In genomic region chr4:103019319-103020124, GRCh38 we compare ENCODE assay signal across 8 cellular contexts. TPM values are rescaled to one million over a fixed set of nuclear protein-coding genes. Genes with fewer than 3 reads are reported as not detected.
A peak's percentile ranks its signal among the peaks of the same experiment; 100 is the strongest.
DNase-seq lines count a peak whose midpoint lies in the region; ATAC-seq lines count a peak whose summit lies in the region.

Gene SLC9B1, minus strand, starts transcription at chr4:103019705. Its CDS starts 27,994 bp downstream, at chr4:102991711.

- no peak within 1 kb of the TSS for H2BK15ac ChIP-seq in mesenchymal stem cell (ENCODE audit: low read depth, poor library complexity, severe bottlenecking)

- peak within 1 kb of the TSS; percentile 77 for H3K27ac ChIP-seq in mesenchymal stem cell (ENCODE audit: low read length, poor library complexity, severe bottlenecking)

- H3K14ac ChIP-seq in mesenchymal stem cell (ENCODE audit: low read length in 2 of 2), result no peak within 1 kb of the TSS

- peak within 1 kb of the TSS; percentile 50 to 90 for H3K4me3 ChIP-seq in mesenchymal stem cell (ENCODE audit: insufficient read depth in 1 of 2, low read depth in 1 of 2, low read length in 2 of 2)

- H3K36me3 ChIP-seq in mesenchymal stem cell (ENCODE audit: control insufficient read depth in 1 of 2, insufficient read depth in 2 of 2, low read depth in 1 of 2, low read length in 2 of 2), result peaks cover 0 to 7% of the 10 kb centered on the region in 2 experiments

- peak within 1 kb of the TSS; percentile 86 for H2AK5ac ChIP-seq in mesenchymal stem cell (ENCODE audit: low read length, severe bottlenecking)

- H4K8ac ChIP-seq in mesenchymal stem cell (ENCODE audit: low read length), result peak within 1 kb of the TSS; percentile 94

- H3K27me3 ChIP-seq in mesenchymal stem cell (ENCODE audit: control insufficient read depth in 1 of 2, insufficient read depth in 1 of 2, low read length in 2 of 2), result no peaks in the 10 kb centered on the region

- peak within 1 kb of the TSS in 1 of 2 experiments; percentile 67 for H2BK12ac ChIP-seq in mesenchymal stem cell (ENCODE audit: low read length in 2 of 2)

- H3K4me1 ChIP-seq in mesenchymal stem cell (ENCODE audit: control insufficient read depth, insufficient read depth, low read depth, low read length), result peaks cover 2% of the 10 kb centered on the region

- peaks cover 13 to 14% of the 10 kb centered on the region in 2 donors for H3K4me1 Mint-ChIP-seq in effector memory CD8-positive, alpha-beta T cell (ENCODE audit: low read depth in 2 of 2)

- H3K18ac ChIP-seq in mesenchymal stem cell (ENCODE audit: low read depth in 1 of 2, low read length in 2 of 2), result peak within 1 kb of the TSS; percentile 64 to 90

- peak; percentile 95 for DNase-seq in CD1c-positive myeloid dendritic cell (ENCODE audit: extremely low spot score)
- DNase-seq in NK-92 (lab: John Stamatoyannopoulos, UW; ENCODE audit: unreplicated experiment), result peak; percentile 77
- peak; percentile 88 to 90 (median 89) for DNase-seq in activated CD8-positive, alpha-beta memory T cell treated with anti-CD3 and anti-CD28 coated beads for 48 hours (ENCODE audit: low read depth in 2 of 3, low spot score in 2 of 3)
- DNase-seq in effector memory CD8-positive, alpha-beta T cell, result peak; percentile 92 to 94 (median 93)
- peak; percentile 95 for DNase-seq in mesenchymal stem cell
- peak; percentile 76 for DNase-seq in stimulated activated CD8-positive, alpha-beta memory T cell treated with anti-CD3 and anti-CD28 coated beads, Interleukin-15, amount 100 ng/mL, for 24 hours (ENCODE audit: low read depth)

- H3K27me3 Mint-ChIP-seq in effector memory CD8-positive, alpha-beta T cell, result no peaks in the 10 kb centered on the region

- peak; percentile 99 for ATAC-seq in GM19351 (IDR thresholded peaks at IDR 0.05; ENCODE audit: unreplicated experiment)
- peak; percentile 98 for ATAC-seq in HG03520 (IDR thresholded peaks at IDR 0.05; ENCODE audit: unreplicated experiment)
- peak; percentile 96 for ATAC-seq in effector memory CD8-positive, alpha-beta T cell (replicated peaks)

- peak within 1 kb of the TSS; percentile 98 for H3K9ac ChIP-seq in mesenchymal stem cell (ENCODE audit: low read length)

- no peak within 1 kb of the TSS for H2BK120ac ChIP-seq in mesenchymal stem cell (ENCODE audit: low read depth, low read length)

- WGBS in mesenchymal stem cell, result 6% methylated on average over 45 of the region's 46 CpGs

- peak within 1 kb of the TSS; percentile 98 for H2AFZ ChIP-seq in mesenchymal stem cell (ENCODE audit: low read depth, low read length)

- peak within 1 kb of the TSS; percentile 79 to 87 for H3K4me3 Mint-ChIP-seq in effector memory CD8-positive, alpha-beta T cell

- no peaks in the 10 kb centered on the region for H3K9me3 ChIP-seq in mesenchymal stem cell (ENCODE audit: control insufficient read depth, low read length)

- no peaks in the 10 kb centered on the region for H3K9me3 Mint-ChIP-seq in effector memory CD8-positive, alpha-beta T cell

- H3K27ac Mint-ChIP-seq in effector memory CD8-positive, alpha-beta T cell, result peak within 1 kb of the TSS in 1 of 2 donors; percentile 98

- H3K4me2 ChIP-seq in mesenchymal stem cell (ENCODE audit: low read length, poor library complexity, severe bottlenecking), result peak within 1 kb of the TSS; percentile 63

- H3K4ac ChIP-seq in mesenchymal stem cell (ENCODE audit: low read depth in 1 of 2, low read length in 2 of 2), result peak within 1 kb of the TSS; percentile 27 to 47

- H2BK5ac ChIP-seq in mesenchymal stem cell (ENCODE audit: low read depth, low read length, poor library complexity, severe bottlenecking), result no peak within 1 kb of the TSS

- H4K91ac ChIP-seq in mesenchymal stem cell (ENCODE audit: low read length), result peak within 1 kb of the TSS; percentile 74

- no peaks in the 10 kb centered on the region for H3K79me1 ChIP-seq in mesenchymal stem cell (replicated peaks; ENCODE audit: low read length, poor library complexity, severe bottlenecking)

- peaks cover 10% of the 10 kb centered on the region for H3K36me3 Mint-ChIP-seq in effector memory CD8-positive, alpha-beta T cell (ENCODE audit: insufficient read depth)

- H3K23ac ChIP-seq in mesenchymal stem cell (ENCODE audit: low read length in 2 of 2), result no peak within 1 kb of the TSS

RNA-seq across cellular contexts. Expression of gene SLC9B1, which starts in this region (rescaled TPM):
- polyA plus RNA-seq in mesenchymal stem cell (2013, experiment 1 of 2), result 0.80 TPM
- polyA plus RNA-seq in mesenchymal stem cell (2013, experiment 2 of 2), result 0.52 TPM

Comparison
In these comparisons a context has a peak if more than half of its experiments do, and no peak if none do; other contexts are left out.
1. Peak in every context shown above with its lines: DNase-seq, ATAC-seq, H3K4me3 ChIP-seq and H3K27ac ChIP-seq.